Comparison of ENCODE assay signal across 8 cellular contexts in the genomic region with DNA sequence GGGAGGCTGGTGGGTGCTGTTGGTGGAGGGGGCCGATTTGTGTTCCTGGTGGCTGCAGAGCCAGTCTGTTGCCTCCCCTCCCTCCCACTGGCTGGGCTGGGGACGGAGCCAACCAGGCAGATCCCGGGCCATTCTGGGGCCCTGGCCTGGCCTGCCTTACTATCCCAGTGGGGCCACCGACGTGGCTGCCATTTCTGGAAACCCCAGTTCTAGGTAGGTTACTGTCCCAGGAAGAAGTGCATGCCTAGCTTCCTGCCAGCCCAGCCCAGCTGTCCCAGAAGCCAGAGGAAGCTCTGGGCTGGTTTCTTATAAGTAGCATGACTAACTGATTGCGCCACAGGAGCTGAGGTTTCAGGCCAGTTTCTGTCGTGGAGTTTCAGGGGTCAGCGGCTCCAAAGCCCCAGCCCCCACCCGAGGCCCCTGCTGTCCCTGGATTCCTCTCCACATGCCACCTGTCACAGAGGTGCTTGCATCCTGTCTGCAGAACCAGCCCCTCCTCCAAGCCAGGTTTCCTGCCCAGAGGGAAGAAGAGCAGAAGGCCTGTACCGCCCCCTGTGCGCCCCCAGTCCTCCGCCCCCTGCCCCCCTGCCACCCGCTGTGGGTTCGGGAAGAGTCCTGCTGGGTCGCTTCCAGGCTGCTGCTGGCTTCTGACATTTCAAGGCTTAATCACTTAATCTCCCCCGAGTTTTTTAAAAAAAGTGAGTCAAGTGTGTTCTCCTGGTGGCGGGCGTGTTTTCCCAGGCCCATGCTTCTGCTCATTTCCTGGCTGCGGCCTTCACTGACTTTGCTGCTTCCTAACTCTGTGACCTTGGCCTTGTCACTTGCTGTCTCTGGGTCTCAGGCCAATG. TPM values are rescaled to one million over a fixed set of nuclear protein-coding genes. Genes with fewer than 3 reads are reported as not detected.
DNase-seq lines count a peak whose midpoint lies in the region; ATAC-seq and TF ChIP-seq lines count a peak whose summit lies in the region.

No MANE protein-coding gene starts in this region.

- peak in 1 of 4 donors; percentile 6 for TF ChIP-seq CTCF in right lobe of liver (IDR thresholded peaks at IDR 0.05)

- no peak overlapping the region for H3K4me3 Mint-ChIP-seq in stimulated activated memory B cell treated with anti-CD40 and anti-IgM and Interleukin-4, amounts not matched to agents 10 μg/mL and 1 μg/mL and 100 μg/mL, for 72 hours

- H3K27ac ChIP-seq in HUES48 (ENCODE audit: low read depth, low read length) (peak overlapping the region; percentile 97), right lobe of liver (peak overlapping the region; percentile 71 to 95 (median 72))

- H3K36me3 ChIP-seq in HUES48 (ENCODE audit: control insufficient read depth, insufficient read depth, low read length) (no peaks in the 10 kb centered on the region), right lobe of liver (peaks cover 0 to 9% (median 2%) of the 10 kb centered on the region in 4 donors)

- H3K4me1 Mint-ChIP-seq in stimulated activated memory B cell treated with anti-CD40 and anti-IgM and Interleukin-4, amounts not matched to agents 10 μg/mL and 1 μg/mL and 100 μg/mL, for 72 hours: peaks cover 65% of the 10 kb centered on the region

- no peaks in the 10 kb centered on the region for H3K27me3 Mint-ChIP-seq in stimulated activated memory B cell treated with anti-CD40 and anti-IgM and Interleukin-4, amounts not matched to agents 10 μg/mL and 1 μg/mL and 100 μg/mL, for 72 hours

- intact Hi-C loops in right lobe of liver (cut with DNase I): loop anchor here in 1 of 2 donors (5.0 kb wide), 1 partner anchor 35 kb away; no protein-coding TSS in a partner anchor

- H3K9me3 Mint-ChIP-seq in stimulated activated memory B cell treated with anti-CD40 and anti-IgM and Interleukin-4, amounts not matched to agents 10 μg/mL and 1 μg/mL and 100 μg/mL, for 72 hours: peaks cover 3% of the 10 kb centered on the region

- H3K4me3 ChIP-seq in HUES48 (ENCODE audit: low read depth, low read length) (0 out of 2 replicates have a peak overlapping the region, but pooled peaks have one; percentile 6), right lobe of liver (no peak overlapping the region)

- no peak overlapping the region; the same call in 1 of the 2 replicates for H3K9ac ChIP-seq in HUES48 (ENCODE audit: low read depth, low read length)

- DNase-seq in DMS 273 (lab: John Stamatoyannopoulos, UW; ENCODE audit: unreplicated experiment) (peak; percentile 87), UCSD-AML1 (lab: John Stamatoyannopoulos, UW; ENCODE audit: unreplicated experiment) (peak; percentile 75), dedifferentiated amniotic fluid mesenchymal stem cell (ENCODE audit: extremely low spot score) (peak; percentile 83), right lobe of liver (peak; percentile 71 to 82 (median 72)), cerebellar nuclear complex (lab: John Stamatoyannopoulos, UW) (no peak)

- TF ChIP-seq POLR2A in right lobe of liver (IDR thresholded peaks at IDR 0.05): peak; percentile 49

- WGBS in right lobe of liver (ENCODE audit: insufficient coverage, low coverage, low lambda C conversion rate, missing lambda C conversion rate): 7% methylated on average over 11 of the region's 19 CpGs

- peaks cover 71% of the 10 kb centered on the region for H3K36me3 Mint-ChIP-seq in stimulated activated memory B cell treated with anti-CD40 and anti-IgM and Interleukin-4, amounts not matched to agents 10 μg/mL and 1 μg/mL and 100 μg/mL, for 72 hours

- H3K9me3 ChIP-seq in HUES48 (ENCODE audit: control insufficient read depth, insufficient read depth, low read length) (no peaks in the 10 kb centered on the region), right lobe of liver (no peaks in the 10 kb centered on the region)

- peak; percentile 47 to 68 (median 62) for ATAC-seq in right lobe of liver
- no peak for ATAC-seq in stimulated activated memory B cell treated with anti-CD40 and anti-IgM and Interleukin-4, amounts not matched to agents 10 μg/mL and 1 μg/mL and 100 μg/mL, for 72 hours
- no peak for ATAC-seq in HG03460 (IDR thresholded peaks at IDR 0.05; ENCODE audit: unreplicated experiment)

- no peaks in the 10 kb centered on the region for H3K27me3 ChIP-seq in HUES48 (ENCODE audit: control insufficient read depth, insufficient read depth, low read length)
- H3K27me3 ChIP-seq in right lobe of liver: no peaks in the 10 kb centered on the region

- H3K4me1 ChIP-seq in HUES48 (ENCODE audit: control insufficient read depth, insufficient read depth, low read length) (peaks cover 36% of the 10 kb centered on the region), right lobe of liver (peaks cover 0 to 62% (median 34%) of the 10 kb centered on the region in 4 donors)

- peak overlapping the region; percentile 37 for H3K27ac Mint-ChIP-seq in stimulated activated memory B cell treated with anti-CD40 and anti-IgM and Interleukin-4, amounts not matched to agents 10 μg/mL and 1 μg/mL and 100 μg/mL, for 72 hours

RNA-seq across cellular contexts. Expression of gene IL4R, which starts 13.2 kb away (rescaled TPM):
- 100 to 1,000 TPM in 1 of 6 experiments, 10 to 100 TPM in 5; 38.8 to 147 (median 46.9) TPM for total RNA-seq in right lobe of liver

RNA-seq across cellular contexts. Expression of gene NSMCE1, which starts 58.4 kb away (rescaled TPM):
- total RNA-seq in right lobe of liver: 10 to 100 TPM; 23.7 to 42.3 (median 33.1) TPM

Comparison
In these comparisons a context has a peak if more than half of its experiments do, and no peak if none do; other contexts are left out.
1. DNase-seq: peak in DMS 273 (single experiment), UCSD-AML1 (single experiment), dedifferentiated amniotic fluid mesenchymal stem cell (single experiment) and right lobe of liver (3 of 3); none in cerebellar nuclear complex (0 of 2).
2. ATAC-seq: peak in right lobe of liver (4 of 4); none in stimulated activated memory B cell treated with anti-CD40 and anti-IgM and Interleukin-4, amounts not matched to agents 10 μg/mL and 1 μg/mL and 100 μg/mL, for 72 hours (single experiment) and HG03460 (single experiment).